18 cellular contexts compared by ENCODE assay signal in genomic region chr6:4819706-4820283, GRCh38. TPM values are rescaled to one million over a fixed set of nuclear protein-coding genes. Genes with fewer than 3 reads are reported as not detected.
A peak's percentile ranks its signal among the peaks of the same experiment; 100 is the strongest.
DNase-seq lines count a peak whose midpoint lies in the region; ATAC-seq, FAIRE-seq and TF ChIP-seq lines count a peak whose summit lies in the region.
"Had no signal": no experiment of that assay in that cellular context is flagged by ENCODE, and none has a peak within 500 bp of the region (broad histone marks: within the 10 kb centered on the region; RNA-seq: fewer than 3 reads in every experiment).

No MANE protein-coding gene starts in this region.

- TF ChIP-seq CTCF in natural killer cell (IDR thresholded peaks at IDR 0.05): no peak

- DNase-seq in natural killer cell (no peak), iPS-NIHi11 (ENCODE audit: low spot score) (peak; percentile 11), GM12892 (ENCODE audit: insufficient read length) (no peak)
- no peak for DNase-seq in natural killer cell treated with Interleukin-12 subunit alpha and Interleukin-12 subunit beta and Interleukin-15 and Interleukin-18, amount 100 ng/mL, for 72 hours (ENCODE audit: low spot score)
- no peak for DNase-seq in activated naive CD8-positive, alpha-beta T cell treated with anti-CD3 and anti-CD28 coated beads for 36 hours
- DNase-seq in activated T-cell treated with anti-CD3 and anti-CD28 coated beads, Interleukin-2, amount 50 U/mL, for 1 hour: no peak
- DNase-seq: activated naive CD4-positive, alpha-beta T cell treated with Interleukin-2 at 50 U/mL for 16 hours; body of pancreas; CD4-positive, alpha-beta memory T cell; heart left ventricle; kidney glomerular epithelial cell; NCI-H69; nucleus accumbens; right cardiac atrium; stimulated activated CD4-positive, alpha-beta T cell treated with anti-CD3 and anti-CD28 coated beads, Interleukin-1b, Interleukin-23, amount 100 ng/mL, for 48 hours had no signal

- peak overlapping the region in 1 of 2 donors; percentile 55 for H3K27ac Mint-ChIP-seq in natural killer cell
- H3K27ac Mint-ChIP-seq in natural killer cell treated with Interleukin-12 subunit alpha and Interleukin-12 subunit beta and Interleukin-15 and Interleukin-18, amount 100 ng/mL, for 72 hours: no peak overlapping the region
- peak overlapping the region; percentile 73 for H3K27ac Mint-ChIP-seq in activated naive CD8-positive, alpha-beta T cell treated with anti-CD3 and anti-CD28 coated beads for 36 hours
- peak overlapping the region; percentile 29 for H3K27ac Mint-ChIP-seq in stimulated activated memory B cell treated with anti-CD40 and anti-IgM and Interleukin-4, amounts not matched to agents 10 μg/mL and 1 μg/mL and 100 μg/mL, for 72 hours
- H3K27ac Mint-ChIP-seq: mesothelial cell of epicardium had no signal

- H3K36me3 Mint-ChIP-seq in natural killer cell: no peaks in the 10 kb centered on the region
- no peaks in the 10 kb centered on the region for H3K36me3 Mint-ChIP-seq in natural killer cell treated with Interleukin-12 subunit alpha and Interleukin-12 subunit beta and Interleukin-15 and Interleukin-18, amount 100 ng/mL, for 72 hours
- peaks cover 27% of the 10 kb centered on the region for H3K36me3 Mint-ChIP-seq in activated naive CD8-positive, alpha-beta T cell treated with anti-CD3 and anti-CD28 coated beads for 36 hours
- peaks cover 12% of the 10 kb centered on the region for H3K36me3 Mint-ChIP-seq in stimulated activated memory B cell treated with anti-CD40 and anti-IgM and Interleukin-4, amounts not matched to agents 10 μg/mL and 1 μg/mL and 100 μg/mL, for 72 hours

- no peaks in the 10 kb centered on the region for H3K9me3 Mint-ChIP-seq in natural killer cell
- no peaks in the 10 kb centered on the region for H3K9me3 Mint-ChIP-seq in natural killer cell treated with Interleukin-12 subunit alpha and Interleukin-12 subunit beta and Interleukin-15 and Interleukin-18, amount 100 ng/mL, for 72 hours
- peaks cover 12% of the 10 kb centered on the region for H3K9me3 Mint-ChIP-seq in activated naive CD8-positive, alpha-beta T cell treated with anti-CD3 and anti-CD28 coated beads for 36 hours
- H3K9me3 Mint-ChIP-seq in stimulated activated memory B cell treated with anti-CD40 and anti-IgM and Interleukin-4, amounts not matched to agents 10 μg/mL and 1 μg/mL and 100 μg/mL, for 72 hours: peaks cover 3% of the 10 kb centered on the region

- no peak for FAIRE-seq in GM12892 (lab: Jason Lieb, UNC)

- peaks cover 60 to 64% of the 10 kb centered on the region in 2 donors for H3K4me1 Mint-ChIP-seq in natural killer cell
- peaks cover 33 to 40% of the 10 kb centered on the region in 2 donors for H3K4me1 Mint-ChIP-seq in natural killer cell treated with Interleukin-12 subunit alpha and Interleukin-12 subunit beta and Interleukin-15 and Interleukin-18, amount 100 ng/mL, for 72 hours (ENCODE audit: low read depth in 2 of 2)
- H3K4me1 Mint-ChIP-seq in activated naive CD8-positive, alpha-beta T cell treated with anti-CD3 and anti-CD28 coated beads for 36 hours: peaks cover 45% of the 10 kb centered on the region
- H3K4me1 Mint-ChIP-seq in stimulated activated memory B cell treated with anti-CD40 and anti-IgM and Interleukin-4, amounts not matched to agents 10 μg/mL and 1 μg/mL and 100 μg/mL, for 72 hours: peaks cover 55% of the 10 kb centered on the region

- no peak for ATAC-seq in natural killer cell
- no peak for ATAC-seq in natural killer cell treated with Interleukin-12 subunit alpha and Interleukin-12 subunit beta and Interleukin-15 and Interleukin-18, amount 100 ng/mL, for 72 hours
- ATAC-seq in stimulated activated memory B cell treated with anti-CD40 and anti-IgM and Interleukin-4, amounts not matched to agents 10 μg/mL and 1 μg/mL and 100 μg/mL, for 72 hours: no peak
- ATAC-seq in GM21423 (IDR thresholded peaks at IDR 0.05; ENCODE audit: unreplicated experiment): no peak
- ATAC-seq: body of pancreas, heart left ventricle, right cardiac atrium had no signal

- H3K27me3 Mint-ChIP-seq in natural killer cell (ENCODE audit: low read depth in 2 of 2): no peaks in the 10 kb centered on the region
- H3K27me3 Mint-ChIP-seq in natural killer cell treated with Interleukin-12 subunit alpha and Interleukin-12 subunit beta and Interleukin-15 and Interleukin-18, amount 100 ng/mL, for 72 hours: no peaks in the 10 kb centered on the region
- H3K27me3 Mint-ChIP-seq in activated naive CD8-positive, alpha-beta T cell treated with anti-CD3 and anti-CD28 coated beads for 36 hours: no peaks in the 10 kb centered on the region
- H3K27me3 Mint-ChIP-seq in stimulated activated memory B cell treated with anti-CD40 and anti-IgM and Interleukin-4, amounts not matched to agents 10 μg/mL and 1 μg/mL and 100 μg/mL, for 72 hours: no peaks in the 10 kb centered on the region
- H3K27me3 Mint-ChIP-seq: CD4-positive, alpha-beta memory T cell had no signal

- H3K4me3 Mint-ChIP-seq in natural killer cell: peak overlapping the region; percentile 3
- no peak overlapping the region for H3K4me3 Mint-ChIP-seq in natural killer cell treated with Interleukin-12 subunit alpha and Interleukin-12 subunit beta and Interleukin-15 and Interleukin-18, amount 100 ng/mL, for 72 hours
- H3K4me3 Mint-ChIP-seq in activated naive CD8-positive, alpha-beta T cell treated with anti-CD3 and anti-CD28 coated beads for 36 hours: no peak overlapping the region
- no peak overlapping the region for H3K4me3 Mint-ChIP-seq in stimulated activated memory B cell treated with anti-CD40 and anti-IgM and Interleukin-4, amounts not matched to agents 10 μg/mL and 1 μg/mL and 100 μg/mL, for 72 hours
- H3K4me3 Mint-ChIP-seq: mesothelial cell of epicardium had no signal

- TF ChIP-seq POLR2A in GM12892 (IDR thresholded peaks at IDR 0.05; ENCODE audit: low read depth, low read length): no peak

- intact Hi-C loops in natural killer cell (cut with micrococcal nuclease): no loop called here

RNA-seq across cellular contexts. Expression of gene CDYL, which starts 43.6 kb away (rescaled TPM):
- total RNA-seq in natural killer cell: 100 to 1,000 TPM in 1 of 3 donors, 10 to 100 TPM in 2; 81.3 to 101 (median 83.8) TPM
- 10 to 100 TPM; 52.5 to 58.7 TPM for total RNA-seq in natural killer cell treated with Interleukin-12 subunit alpha and Interleukin-12 subunit beta and Interleukin-15 and Interleukin-18, amount 100 ng/mL, for 72 hours
- total RNA-seq in activated naive CD8-positive, alpha-beta T cell treated with anti-CD3 and anti-CD28 coated beads for 36 hours: 10 to 100 TPM; 38.8 to 40.5 TPM
- polyA plus RNA-seq in GM12892 (2012; ENCODE audit: missing spikeins): 18.0 TPM

Comparison
In these comparisons a context has a peak if more than half of its experiments do, and no peak if none do; other contexts are left out.
1. H3K27ac Mint-ChIP-seq: peak in activated naive CD8-positive, alpha-beta T cell treated with anti-CD3 and anti-CD28 coated beads for 36 hours (single experiment) and stimulated activated memory B cell treated with anti-CD40 and anti-IgM and Interleukin-4, amounts not matched to agents 10 μg/mL and 1 μg/mL and 100 μg/mL, for 72 hours (single experiment); none in natural killer cell treated with Interleukin-12 subunit alpha and Interleukin-12 subunit beta and Interleukin-15 and Interleukin-18, amount 100 ng/mL, for 72 hours (0 of 2).